ENCODE assay signal across 36 cellular contexts in genomic region chrX:68726366-68726765, GRCh38.
"Had no signal": no experiment of that assay in that cellular context is flagged by ENCODE, and none has a peak within 500 bp of the region (broad histone marks: within the 10 kb centered on the region; RNA-seq: fewer than 3 reads in every experiment).

No MANE protein-coding gene starts in this region.

- H3K27ac Mint-ChIP-seq: activated B cell treated with CpG ODN at 0.5 μM for 24 hours; activated CD4-positive, alpha-beta memory T cell treated with anti-CD3 and anti-CD28 coated beads for 36 hours; activated CD4-positive, alpha-beta T cell treated with anti-CD3 and anti-CD28 coated beads, Interleukin-2, amount 10 ng/mL, durations not matched to agents 24 days and 14 days; activated CD8-positive, alpha-beta T cell treated with anti-CD3 and anti-CD28 coated beads for 36 hours; activated naive CD4-positive, alpha-beta T cell treated with anti-CD3 and anti-CD28 coated beads for 36 hours; activated naive CD4-positive, alpha-beta T cell treated with anti-CD3 and anti-CD28 coated beads, Interleukin-2, amount 50 U/mL, for 72 hours; activated naive CD8-positive, alpha-beta T cell treated with anti-CD3 and anti-CD28 coated beads for 36 hours; activated T-cell treated with anti-CD3 and anti-CD28 coated beads, Interleukin-2, amount 50 U/mL, for 72 hours; activated T-helper 1 cell treated with anti-CD3 and anti-CD28 coated beads, Interleukin-12 subunit alpha, Interleukin-12 subunit beta, Interleukin-2, Interleukin-4 antibody, amounts not matched to agents 30 ng/mL and 10 ng/mL and 1 ng/mL, durations not matched to agents 14 hours and 24 hours and 36 hours; activated T-helper 17 cell treated with anti-CD3 and anti-CD28 coated beads, Interleukin-2, amount 50 U/mL, for 72 hours; brain; T-helper 1 cell treated with Interleukin-12 subunit alpha and Interleukin-12 subunit beta and Interleukin-4 antibody, amounts not matched to agents 30 μg/mL and 1 μg/mL, for 36 hours; T-helper 2 cell treated with Interferon-gamma antibody and Interleukin-4, amounts not matched to agents 5 μg/mL and 100 μg/mL, for 36 hours had no signal

- H3K27me3 Mint-ChIP-seq: activated B cell treated with CpG ODN at 0.5 μM for 24 hours; activated CD4-positive, alpha-beta memory T cell treated with anti-CD3 and anti-CD28 coated beads for 36 hours; activated CD4-positive, alpha-beta T cell treated with anti-CD3 and anti-CD28 coated beads, Interleukin-2, amount 10 ng/mL, durations not matched to agents 24 days and 14 days; activated CD8-positive, alpha-beta T cell treated with anti-CD3 and anti-CD28 coated beads for 36 hours; activated T-helper 17 cell treated with anti-CD3 and anti-CD28 coated beads, Interleukin-2, amount 50 U/mL, for 72 hours; central memory CD8-positive, alpha-beta T cell had no signal

- H3K4me1 ChIP-seq: adrenal gland had no signal

- H3K4me3 ChIP-seq: adrenal gland, cardiac muscle cell had no signal

- FAIRE-seq: TTC549 had no signal

- H3K36me3 ChIP-seq: cardiac muscle cell had no signal

- H3K4me3 Mint-ChIP-seq: activated B cell treated with CpG ODN at 0.5 μM for 24 hours; activated CD4-positive, alpha-beta memory T cell treated with anti-CD3 and anti-CD28 coated beads for 36 hours; activated CD4-positive, alpha-beta T cell treated with anti-CD3 and anti-CD28 coated beads, Interleukin-2, amount 10 ng/mL, durations not matched to agents 24 days and 14 days; activated CD8-positive, alpha-beta T cell treated with anti-CD3 and anti-CD28 coated beads for 36 hours; activated naive CD4-positive, alpha-beta T cell treated with anti-CD3 and anti-CD28 coated beads for 36 hours; activated naive CD8-positive, alpha-beta T cell treated with anti-CD3 and anti-CD28 coated beads for 36 hours; activated T-cell treated with anti-CD3 and anti-CD28 coated beads, Interleukin-2, amount 50 U/mL, for 4 hours; activated T-cell treated with anti-CD3 and anti-CD28 coated beads, Interleukin-2, amount 50 U/mL, for 72 hours; activated T-helper 1 cell treated with anti-CD3 and anti-CD28 coated beads, Interleukin-12 subunit alpha, Interleukin-12 subunit beta, Interleukin-2, Interleukin-4 antibody, amounts not matched to agents 30 ng/mL and 10 ng/mL and 1 ng/mL, durations not matched to agents 14 hours and 24 hours and 36 hours; activated T-helper 17 cell treated with anti-CD3 and anti-CD28 coated beads, Interleukin-2, amount 50 U/mL, for 72 hours; brain; central memory CD8-positive, alpha-beta T cell; T-helper 1 cell treated with Interleukin-12 subunit alpha and Interleukin-12 subunit beta and Interleukin-4 antibody, amounts not matched to agents 30 μg/mL and 1 μg/mL, for 36 hours; T-helper 2 cell treated with Interferon-gamma antibody and Interleukin-4, amounts not matched to agents 5 μg/mL and 100 μg/mL, for 36 hours had no signal

- ATAC-seq: activated CD8-positive, alpha-beta T cell treated with anti-CD3 and anti-CD28 coated beads for 36 hours; activated naive CD4-positive, alpha-beta T cell treated with anti-CD3 and anti-CD28 coated beads, Interleukin-2, amount 50 U/mL, for 72 hours; activated T-cell treated with anti-CD3 and anti-CD28 coated beads, Interleukin-2, amount 50 U/mL, for 4 hours; activated T-cell treated with anti-CD3 and anti-CD28 coated beads, Interleukin-2, amount 50 U/mL, for 72 hours; activated T-helper 17 cell treated with anti-CD3 and anti-CD28 coated beads, Interleukin-2, amount 50 U/mL, for 72 hours had no signal

- H3K9me3 ChIP-seq: adrenal gland had no signal

- H3K36me3 Mint-ChIP-seq: activated CD4-positive, alpha-beta memory T cell treated with anti-CD3 and anti-CD28 coated beads for 36 hours; activated naive CD4-positive, alpha-beta T cell treated with anti-CD3 and anti-CD28 coated beads, Interleukin-2, amount 50 U/mL, for 72 hours; activated naive CD8-positive, alpha-beta T cell treated with anti-CD3 and anti-CD28 coated beads for 36 hours; brain had no signal

- H3K9me3 Mint-ChIP-seq: activated B cell treated with CpG ODN at 0.5 μM for 24 hours; activated CD4-positive, alpha-beta memory T cell treated with anti-CD3 and anti-CD28 coated beads for 36 hours; activated CD4-positive, alpha-beta T cell treated with anti-CD3 and anti-CD28 coated beads, Interleukin-2, amount 10 ng/mL, durations not matched to agents 24 days and 14 days; activated CD8-positive, alpha-beta T cell treated with anti-CD3 and anti-CD28 coated beads for 36 hours; activated naive CD4-positive, alpha-beta T cell treated with anti-CD3 and anti-CD28 coated beads for 36 hours; activated naive CD4-positive, alpha-beta T cell treated with anti-CD3 and anti-CD28 coated beads, Interleukin-2, amount 50 U/mL, for 72 hours; activated naive CD8-positive, alpha-beta T cell treated with anti-CD3 and anti-CD28 coated beads for 36 hours; activated T-cell treated with anti-CD3 and anti-CD28 coated beads, Interleukin-2, amount 50 U/mL, for 4 hours; activated T-cell treated with anti-CD3 and anti-CD28 coated beads, Interleukin-2, amount 50 U/mL, for 72 hours; activated T-helper 1 cell treated with anti-CD3 and anti-CD28 coated beads, Interleukin-12 subunit alpha, Interleukin-12 subunit beta, Interleukin-2, Interleukin-4 antibody, amounts not matched to agents 30 ng/mL and 10 ng/mL and 1 ng/mL, durations not matched to agents 14 hours and 24 hours and 36 hours; activated T-helper 17 cell treated with anti-CD3 and anti-CD28 coated beads, Interleukin-2, amount 50 U/mL, for 72 hours; brain; central memory CD8-positive, alpha-beta T cell; T-helper 1 cell treated with Interleukin-12 subunit alpha and Interleukin-12 subunit beta and Interleukin-4 antibody, amounts not matched to agents 30 μg/mL and 1 μg/mL, for 36 hours; T-helper 2 cell treated with Interferon-gamma antibody and Interleukin-4, amounts not matched to agents 5 μg/mL and 100 μg/mL, for 36 hours had no signal

- H3K27ac ChIP-seq: adrenal gland, cardiac muscle cell, VCaP had no signal

- DNase-seq: activated B cell treated with CpG ODN at 0.5 μM for 24 hours; activated CD4-positive, alpha-beta memory T cell treated with anti-CD3 and anti-CD28 coated beads for 36 hours; activated CD4-positive, alpha-beta T cell treated with anti-CD3 and anti-CD28 coated beads for 4 hours; activated CD4-positive, alpha-beta T cell treated with anti-CD3 and anti-CD28 coated beads, Interleukin-2, amount 10 ng/mL, durations not matched to agents 24 days and 14 days; activated CD4-positive, alpha-beta T cell treated with anti-CD3 and anti-CD28 coated beads, Interleukin-2, amount 50 U/mL, for 1 hour; activated CD4-positive, alpha-beta T cell treated with anti-CD3 and anti-CD28 coated beads, Interleukin-2, amount 50 U/mL, for 4 hours; activated CD4-positive, CD25-positive, alpha-beta regulatory T cell treated with anti-CD3 and anti-CD28 coated beads, Interleukin-2, amount 50 U/mL, for 72 hours; activated CD8-positive, alpha-beta memory T cell treated with anti-CD3 and anti-CD28 coated beads, Interleukin-2, amount 50 U/mL, for 4 hours; activated CD8-positive, alpha-beta T cell treated with anti-CD3 and anti-CD28 coated beads for 36 hours; activated effector memory CD4-positive, alpha-beta T cell treated with anti-CD3 and anti-CD28 coated beads, Interleukin-2, amount 50 U/mL, for 16 hours; activated gamma-delta T cell treated with Interleukin-2 at 50 U/mL for 16 hours; activated naive CD4-positive, alpha-beta T cell; activated naive CD4-positive, alpha-beta T cell treated with anti-CD3 and anti-CD28 coated beads for 36 hours; activated naive CD4-positive, alpha-beta T cell treated with anti-CD3 and anti-CD28 coated beads, Interleukin-2, amount 50 U/mL, for 16 hours; activated naive CD8-positive, alpha-beta T cell treated with anti-CD3 and anti-CD28 coated beads for 36 hours; activated T-cell treated with anti-CD3 and anti-CD28 coated beads for 4 hours; activated T-cell treated with anti-CD3 and anti-CD28 coated beads, Interleukin-2, amount 50 U/mL, for 1 hour; activated T-cell treated with anti-CD3 and anti-CD28 coated beads, Interleukin-2, amount 50 U/mL, for 4 hours; activated T-cell treated with anti-CD3 and anti-CD28 coated beads, Interleukin-2, amount 50 U/mL, for 72 hours; amniotic stem cell; aorta; caudate nucleus; T-helper 1 cell; T-helper 2 cell; T-helper 9 cell had no signal

- H3K4me1 Mint-ChIP-seq: activated B cell treated with CpG ODN at 0.5 μM for 24 hours; activated CD4-positive, alpha-beta T cell treated with anti-CD3 and anti-CD28 coated beads, Interleukin-2, amount 10 ng/mL, durations not matched to agents 24 days and 14 days; activated naive CD8-positive, alpha-beta T cell treated with anti-CD3 and anti-CD28 coated beads for 36 hours; activated T-helper 17 cell treated with anti-CD3 and anti-CD28 coated beads, Interleukin-2, amount 50 U/mL, for 72 hours; brain; central memory CD8-positive, alpha-beta T cell had no signal

- H3K27me3 ChIP-seq: cardiac muscle cell had no signal
